1 cellular context compared by ENCODE assay signal in the genomic region with DNA sequence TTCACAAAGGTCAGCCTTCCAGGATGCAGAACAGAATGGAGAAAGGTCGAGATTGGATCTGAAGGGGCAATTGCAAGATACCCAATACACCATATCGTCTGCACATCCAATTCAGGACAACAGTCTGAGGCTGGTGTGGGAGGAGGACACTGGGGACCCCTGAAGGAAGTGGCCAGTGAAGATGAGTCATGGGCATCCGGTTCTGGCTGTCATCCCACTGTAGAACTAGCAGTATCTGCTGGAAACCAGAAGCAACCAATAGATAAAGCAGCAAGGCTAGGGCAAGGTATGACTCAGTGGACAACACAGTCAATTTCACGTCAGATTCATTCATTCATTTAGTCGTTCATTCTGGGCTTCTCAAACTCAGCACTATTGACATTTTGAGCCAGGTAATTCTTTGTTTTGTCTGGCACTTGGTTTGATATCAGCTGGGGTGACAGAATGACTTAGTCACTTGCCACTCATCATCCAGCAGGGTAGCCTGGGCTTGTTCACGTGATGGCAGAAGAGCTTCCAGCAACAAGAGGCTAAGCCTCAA.
A peak's percentile ranks its signal among the peaks of the same experiment; 100 is the strongest.
TF ChIP-seq lines count a peak whose summit lies in the region.

No MANE protein-coding gene starts in this region.

TF ChIP-seq in K562, 482 proteins besides CTCF, POLR2A, EP300 and RAD21 (continued from another document and continues in another):
- peak; percentile 74 for TF ChIP-seq PKNOX1 (IDR thresholded peaks at IDR 0.05)
- TF ChIP-seq MLX (CRISPR knock-in tag; conservative IDR thresholded peaks at IDR 0.05), result no peak
- TF ChIP-seq TARDBP (IDR thresholded peaks at IDR 0.05), result no peak
- TF ChIP-seq ZZZ3 (IDR thresholded peaks at IDR 0.05), result no peak
- TF ChIP-seq, protein P1, sequence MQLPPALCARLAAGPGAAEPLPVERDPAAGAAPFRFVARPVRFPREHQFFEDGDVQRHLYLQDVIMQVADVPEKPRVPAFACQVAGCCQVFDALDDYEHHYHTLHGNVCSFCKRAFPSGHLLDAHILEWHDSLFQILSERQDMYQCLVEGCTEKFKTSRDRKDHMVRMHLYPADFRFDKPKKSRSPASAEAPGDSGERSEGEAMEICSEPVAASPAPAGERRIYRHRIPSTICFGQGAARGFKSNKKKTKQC (CRISPR knock-in tag; IDR thresholded peaks at IDR 0.05), result no peak
- TF ChIP-seq FOXM1 (IDR thresholded peaks at IDR 0.05; ENCODE audit: low read depth), result no peak
- TF ChIP-seq FOXM1 (CRISPR knock-in tag; IDR thresholded peaks at IDR 0.05; ENCODE audit: low read depth), result no peak
- TF ChIP-seq NR1H2 (CRISPR knock-in tag; IDR thresholded peaks at IDR 0.05), result no peak
- TF ChIP-seq, protein P2, sequence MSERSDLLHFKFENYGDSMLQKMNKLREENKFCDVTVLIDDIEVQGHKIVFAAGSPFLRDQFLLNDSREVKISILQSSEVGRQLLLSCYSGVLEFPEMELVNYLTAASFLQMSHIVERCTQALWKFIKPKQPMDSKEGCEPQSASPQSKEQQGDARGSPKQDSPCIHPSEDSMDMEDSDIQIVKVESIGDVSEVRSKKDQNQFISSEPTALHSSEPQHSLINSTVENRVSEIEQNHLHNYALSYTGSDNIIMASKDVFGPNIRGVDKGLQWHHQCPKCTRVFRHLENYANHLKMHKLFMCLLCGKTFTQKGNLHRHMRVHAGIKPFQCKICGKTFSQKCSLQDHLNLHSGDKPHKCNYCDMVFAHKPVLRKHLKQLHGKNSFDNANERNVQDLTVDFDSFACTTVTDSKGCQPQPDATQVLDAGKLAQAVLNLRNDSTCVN (CRISPR knock-in tag; IDR thresholded peaks at IDR 0.05), result no peak
- TF ChIP-seq SRSF3 (IDR thresholded peaks at IDR 0.05; ENCODE audit: insufficient read depth, low read length), result no peak
- TF ChIP-seq, protein P3, sequence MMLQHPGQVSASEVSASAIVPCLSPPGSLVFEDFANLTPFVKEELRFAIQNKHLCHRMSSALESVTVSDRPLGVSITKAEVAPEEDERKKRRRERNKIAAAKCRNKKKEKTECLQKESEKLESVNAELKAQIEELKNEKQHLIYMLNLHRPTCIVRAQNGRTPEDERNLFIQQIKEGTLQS (IDR thresholded peaks at IDR 0.05), result peak; percentile 97
- TF ChIP-seq, protein P3 (CRISPR knock-in tag; conservative IDR thresholded peaks at IDR 0.05), result 0 out of 2 replicates have a peak, but pooled peaks have one; percentile 6
- TF ChIP-seq, protein P4, sequence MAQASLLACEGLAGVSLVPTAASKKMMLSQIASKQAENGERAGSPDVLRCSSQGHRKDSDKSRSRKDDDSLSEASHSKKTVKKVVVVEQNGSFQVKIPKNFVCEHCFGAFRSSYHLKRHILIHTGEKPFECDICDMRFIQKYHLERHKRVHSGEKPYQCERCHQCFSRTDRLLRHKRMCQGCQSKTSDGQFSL (CRISPR knock-in tag; IDR thresholded peaks at IDR 0.05), result no peak
- TF ChIP-seq, protein P4 (tag; IDR thresholded peaks at IDR 0.05), result no peak
- no peak for TF ChIP-seq SETDB1 (IDR thresholded peaks at IDR 0.05; ENCODE audit: low read length)
- no peak for TF ChIP-seq HEY1 (CRISPR knock-in tag; IDR thresholded peaks at IDR 0.05; ENCODE audit: borderline replicate concordance)
- no peak for TF ChIP-seq ILF3 (IDR thresholded peaks at IDR 0.05; ENCODE audit: borderline replicate concordance)
- peak; percentile 37 to 54; a peak in 2 of 4 replicates for TF ChIP-seq MNT (conservative IDR thresholded peaks at IDR 0.05)
- TF ChIP-seq OTX1 (CRISPR knock-in tag; IDR thresholded peaks at IDR 0.05), result no peak
- TF ChIP-seq FOXJ2 (tag; IDR thresholded peaks at IDR 0.05), result no peak
- no peak for TF ChIP-seq ZNF699 (CRISPR knock-in tag; IDR thresholded peaks at IDR 0.05; ENCODE audit: insufficient replicate concordance)
- TF ChIP-seq SAP30 (IDR thresholded peaks at IDR 0.05; ENCODE audit: borderline replicate concordance, insufficient read depth, low read depth, low read length, poor library complexity, severe bottlenecking), result no peak
- no peak for TF ChIP-seq POU5F1 (IDR thresholded peaks at IDR 0.05; ENCODE audit: borderline replicate concordance, low read depth, low read length, partially characterized antibody)
- TF ChIP-seq ZNF780A (CRISPR knock-in tag; IDR thresholded peaks at IDR 0.05), result no peak
- TF ChIP-seq MAFG (tag; conservative IDR thresholded peaks at IDR 0.05), result peak; percentile 48; the same call in 1 of the 2 replicates
- no peak for TF ChIP-seq RREB1 (CRISPR knock-in tag; IDR thresholded peaks at IDR 0.05)
- peak; percentile 77 for TF ChIP-seq CREM (IDR thresholded peaks at IDR 0.05; ENCODE audit: low read depth)
- TF ChIP-seq TBL1XR1 (IDR thresholded peaks at IDR 0.05; ENCODE audit: low read length in 2 of 2), result peak in 1 of 2 experiments; percentile 78; a peak in 1 of 4 replicates
- TF ChIP-seq ETV5 (CRISPR knock-in tag; IDR thresholded peaks at IDR 0.05; ENCODE audit: low read depth), result peak; percentile 99
- no peak for TF ChIP-seq BRF1 (IDR thresholded peaks at IDR 0.05; ENCODE audit: borderline replicate concordance, extremely low read depth, insufficient read length)
- TF ChIP-seq RFX1 (IDR thresholded peaks at IDR 0.05), result peak; percentile 49
- no peak for TF ChIP-seq NRF1 (conservative IDR thresholded peaks at IDR 0.05 in 1 of 2, IDR thresholded peaks at IDR 0.05 in 1 of 2)
- TF ChIP-seq PML (IDR thresholded peaks at IDR 0.05; ENCODE audit: low read length), result no peak; the same call in 1 of the 2 replicates
- TF ChIP-seq, protein P5, sequence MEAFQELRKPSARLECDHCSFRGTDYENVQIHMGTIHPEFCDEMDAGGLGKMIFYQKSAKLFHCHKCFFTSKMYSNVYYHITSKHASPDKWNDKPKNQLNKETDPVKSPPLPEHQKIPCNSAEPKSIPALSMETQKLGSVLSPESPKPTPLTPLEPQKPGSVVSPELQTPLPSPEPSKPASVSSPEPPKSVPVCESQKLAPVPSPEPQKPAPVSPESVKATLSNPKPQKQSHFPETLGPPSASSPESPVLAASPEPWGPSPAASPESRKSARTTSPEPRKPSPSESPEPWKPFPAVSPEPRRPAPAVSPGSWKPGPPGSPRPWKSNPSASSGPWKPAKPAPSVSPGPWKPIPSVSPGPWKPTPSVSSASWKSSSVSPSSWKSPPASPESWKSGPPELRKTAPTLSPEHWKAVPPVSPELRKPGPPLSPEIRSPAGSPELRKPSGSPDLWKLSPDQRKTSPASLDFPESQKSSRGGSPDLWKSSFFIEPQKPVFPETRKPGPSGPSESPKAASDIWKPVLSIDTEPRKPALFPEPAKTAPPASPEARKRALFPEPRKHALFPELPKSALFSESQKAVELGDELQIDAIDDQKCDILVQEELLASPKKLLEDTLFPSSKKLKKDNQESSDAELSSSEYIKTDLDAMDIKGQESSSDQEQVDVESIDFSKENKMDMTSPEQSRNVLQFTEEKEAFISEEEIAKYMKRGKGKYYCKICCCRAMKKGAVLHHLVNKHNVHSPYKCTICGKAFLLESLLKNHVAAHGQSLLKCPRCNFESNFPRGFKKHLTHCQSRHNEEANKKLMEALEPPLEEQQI (IDR thresholded peaks at IDR 0.05), result no peak; the same call in 1 of the 2 replicates
- TF ChIP-seq, protein P6, sequence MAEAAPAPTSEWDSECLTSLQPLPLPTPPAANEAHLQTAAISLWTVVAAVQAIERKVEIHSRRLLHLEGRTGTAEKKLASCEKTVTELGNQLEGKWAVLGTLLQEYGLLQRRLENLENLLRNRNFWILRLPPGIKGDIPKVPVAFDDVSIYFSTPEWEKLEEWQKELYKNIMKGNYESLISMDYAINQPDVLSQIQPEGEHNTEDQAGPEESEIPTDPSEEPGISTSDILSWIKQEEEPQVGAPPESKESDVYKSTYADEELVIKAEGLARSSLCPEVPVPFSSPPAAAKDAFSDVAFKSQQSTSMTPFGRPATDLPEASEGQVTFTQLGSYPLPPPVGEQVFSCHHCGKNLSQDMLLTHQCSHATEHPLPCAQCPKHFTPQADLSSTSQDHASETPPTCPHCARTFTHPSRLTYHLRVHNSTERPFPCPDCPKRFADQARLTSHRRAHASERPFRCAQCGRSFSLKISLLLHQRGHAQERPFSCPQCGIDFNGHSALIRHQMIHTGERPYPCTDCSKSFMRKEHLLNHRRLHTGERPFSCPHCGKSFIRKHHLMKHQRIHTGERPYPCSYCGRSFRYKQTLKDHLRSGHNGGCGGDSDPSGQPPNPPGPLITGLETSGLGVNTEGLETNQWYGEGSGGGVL (CRISPR knock-in tag; IDR thresholded peaks at IDR 0.05), result no peak
- peak; percentile 87 for TF ChIP-seq NCOR1 (IDR thresholded peaks at IDR 0.05)
- TF ChIP-seq, protein P7, sequence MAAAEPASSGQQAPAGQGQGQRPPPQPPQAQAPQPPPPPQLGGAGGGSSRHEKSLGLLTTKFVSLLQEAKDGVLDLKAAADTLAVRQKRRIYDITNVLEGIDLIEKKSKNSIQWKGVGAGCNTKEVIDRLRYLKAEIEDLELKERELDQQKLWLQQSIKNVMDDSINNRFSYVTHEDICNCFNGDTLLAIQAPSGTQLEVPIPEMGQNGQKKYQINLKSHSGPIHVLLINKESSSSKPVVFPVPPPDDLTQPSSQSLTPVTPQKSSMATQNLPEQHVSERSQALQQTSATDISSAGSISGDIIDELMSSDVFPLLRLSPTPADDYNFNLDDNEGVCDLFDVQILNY (CRISPR knock-in tag; IDR thresholded peaks at IDR 0.05), result no peak
- TF ChIP-seq NONO (IDR thresholded peaks at IDR 0.05; ENCODE audit: low read depth in 2 of 2, low read length in 1 of 2), result no peak
- no peak for TF ChIP-seq PCBP1 (IDR thresholded peaks at IDR 0.05; ENCODE audit: low read depth, low read length, poor library complexity, severe bottlenecking)
- TF ChIP-seq ETV6 (IDR thresholded peaks at IDR 0.05; ENCODE audit: borderline replicate concordance in 1 of 2, low read depth in 2 of 2, low read length in 1 of 2), result no peak
- no peak for TF ChIP-seq ETV6 (CRISPR knock-in tag; IDR thresholded peaks at IDR 0.05; ENCODE audit: borderline replicate concordance)
- TF ChIP-seq ZNF586 (CRISPR knock-in tag; conservative IDR thresholded peaks at IDR 0.05), result no peak
- TF ChIP-seq HMG20A (CRISPR knock-in tag; conservative IDR thresholded peaks at IDR 0.05), result no peak
